ENCODE assay signal across 22 cellular contexts in the genomic region with DNA sequence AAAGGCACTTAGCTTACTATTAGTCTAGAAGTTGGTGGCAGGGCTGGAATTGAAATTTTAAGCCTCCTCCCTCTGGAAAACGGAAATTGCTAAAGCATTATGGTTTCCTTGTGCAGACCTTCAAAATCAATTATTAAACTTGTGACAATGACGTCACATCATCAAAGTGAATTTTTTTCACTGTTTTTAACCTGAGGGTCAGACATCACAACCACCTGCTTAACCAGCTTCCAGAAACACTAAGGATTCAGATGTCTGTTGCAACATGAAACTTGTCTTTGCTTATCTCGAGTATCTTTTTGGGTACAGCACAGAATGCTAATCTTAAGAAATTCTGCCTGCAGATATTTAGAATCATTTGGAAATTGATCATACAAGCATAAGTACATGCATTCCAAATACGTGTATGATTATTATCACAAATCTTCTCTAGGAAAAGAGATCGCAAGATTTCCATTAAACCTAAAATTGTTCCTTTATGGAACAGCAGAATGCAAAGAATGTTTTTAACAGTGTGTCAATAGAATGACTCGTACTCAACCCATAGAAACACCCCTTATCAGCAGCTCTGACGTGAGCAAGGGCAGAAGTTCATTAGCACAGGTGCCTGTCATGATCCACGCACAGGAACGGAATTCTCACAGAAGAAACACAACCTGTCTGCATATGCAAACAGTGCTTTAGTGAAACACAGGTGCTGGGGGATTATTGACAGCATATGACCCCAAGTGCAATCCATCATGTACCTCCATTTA. TPM values are rescaled to one million over a fixed set of nuclear protein-coding genes. Genes with fewer than 3 reads are reported as not detected.
DNase-seq lines count a peak whose midpoint lies in the region; TF ChIP-seq lines count a peak whose summit lies in the region.
"Had no signal": no experiment of that assay in that cellular context is flagged by ENCODE, and none has a peak within 500 bp of the region (broad histone marks: within the 10 kb centered on the region; RNA-seq: fewer than 3 reads in every experiment).

No MANE protein-coding gene starts in this region.

- H3K9me3 ChIP-seq in AG04450 (ENCODE audit: control insufficient read depth, insufficient read depth, low read length) (peaks cover 22% of the 10 kb centered on the region), spleen (peaks cover 0 to 23% (median 22%) of the 10 kb centered on the region in 8 donors)

- no peak for TF ChIP-seq POLR2A in spleen (IDR thresholded peaks at IDR 0.05)

- peak overlapping the region; percentile 9 for H3K27ac Mint-ChIP-seq in neural crest cell (ENCODE audit: unreplicated experiment)
- H3K27ac Mint-ChIP-seq: activated T-helper 1 cell treated with anti-CD3 and anti-CD28 coated beads, Interleukin-12 subunit alpha, Interleukin-12 subunit beta, Interleukin-2, Interleukin-4 antibody, amounts not matched to agents 30 ng/mL and 10 ng/mL and 1 ng/mL, durations not matched to agents 14 hours and 24 hours and 36 hours; endodermal cell; stimulated activated naive CD8-positive, alpha-beta T cell treated with anti-CD3 and anti-CD28 coated beads, Interleukin-15, Interleukin-2, amounts not matched to agents 100 ng/mL and 50 ng/mL, for 24 hours had no signal

- H3K27me3 ChIP-seq in AG04450 (ENCODE audit: control insufficient read depth, insufficient read depth, low read length) (no peaks in the 10 kb centered on the region), spleen (replicated peaks in 1 of 7) (no peaks in the 10 kb centered on the region)
- H3K27me3 ChIP-seq: uterus had no signal

- POLR2A ChIA-PET in AG04450 (lab: Yijun Ruan, JAX) = no interaction called here

- peak overlapping the region; percentile 21 for H3K27ac ChIP-seq in AG04450 (ENCODE audit: low read depth, low read length)
- H3K27ac ChIP-seq in caudate nucleus (ENCODE audit: low read depth, low read length) = no peak overlapping the region
- H3K27ac ChIP-seq in spleen = no peak overlapping the region
- H3K27ac ChIP-seq: KMS-11, uterus had no signal

- no peaks in the 10 kb centered on the region for H3K27me3 Mint-ChIP-seq in neural crest cell (ENCODE audit: low read depth)
- H3K27me3 Mint-ChIP-seq: naive thymus-derived CD8-positive, alpha-beta T cell; stimulated activated naive CD8-positive, alpha-beta T cell treated with anti-CD3 and anti-CD28 coated beads, Interleukin-15, Interleukin-2, amounts not matched to agents 100 ng/mL and 50 ng/mL, for 24 hours had no signal

- H3K4me1 Mint-ChIP-seq in neural crest cell = peaks cover 14% of the 10 kb centered on the region

- H3K9me3 Mint-ChIP-seq in neural crest cell = peaks cover 7% of the 10 kb centered on the region

- DNase-seq in AG04450 (ENCODE audit: low read depth, low spot score) (no peak), HS-27A (ENCODE audit: low read depth) (peak; percentile 43), fibroblast of the aortic adventitia (ENCODE audit: low read depth) (peak; percentile 42), neural crest cell (ENCODE audit: low read depth, low spot score) (no peak), cerebellar nuclear complex (lab: John Stamatoyannopoulos, UW) (no peak), caudate nucleus (lab: John Stamatoyannopoulos, UW) (no peak), spleen (no peak), cortex of kidney (lab: John Stamatoyannopoulos, UW) (no peak)
- DNase-seq: activated CD4-positive, CD25-positive, alpha-beta regulatory T cell treated with anti-CD3 and anti-CD28 coated beads, Interleukin-2, amount 50 U/mL, for 72 hours; endodermal cell; left ventricle myocardium superior; naive thymus-derived CD8-positive, alpha-beta T cell; NCI-H526 treated with DMSO at 0.1 percent for 48 hours; T-helper 9 cell; uterus had no signal

- peaks cover 9 to 24% (median 15%) of the 10 kb centered on the region in 6 donors for H3K4me1 ChIP-seq in spleen

- H3K4me3 ChIP-seq in AG04450 (ENCODE audit: low read depth, low read length) (no peak overlapping the region), fibroblast of the aortic adventitia (ENCODE audit: low read depth, low read length) (no peak overlapping the region), spleen (no peak overlapping the region)
- H3K4me3 ChIP-seq: GM12878, uterus had no signal

- CTCF ChIA-PET in AG04450 (lab: Charles Lee) = no interaction called here

- intact Hi-C loops in spleen (cut with DNase I; ENCODE audit: low total_unique reads) = no loop called here

- H3K36me3 ChIP-seq in spleen = peaks cover 0 to 10% (median 0%) of the 10 kb centered on the region in 6 donors
- H3K36me3 ChIP-seq: uterus had no signal

- H3K4me3 Mint-ChIP-seq in neural crest cell = peak overlapping the region; percentile 31
- H3K4me3 Mint-ChIP-seq: activated T-helper 1 cell treated with anti-CD3 and anti-CD28 coated beads, Interleukin-12 subunit alpha, Interleukin-12 subunit beta, Interleukin-2, Interleukin-4 antibody, amounts not matched to agents 30 ng/mL and 10 ng/mL and 1 ng/mL, durations not matched to agents 14 hours and 24 hours and 36 hours; endodermal cell; naive thymus-derived CD8-positive, alpha-beta T cell; stimulated activated naive CD8-positive, alpha-beta T cell treated with anti-CD3 and anti-CD28 coated beads, Interleukin-15, Interleukin-2, amounts not matched to agents 100 ng/mL and 50 ng/mL, for 24 hours had no signal

- no peak for TF ChIP-seq CTCF in AG04450 (IDR thresholded peaks at IDR 0.05; ENCODE audit: low read depth, low read length)
- TF ChIP-seq CTCF in fibroblast of the aortic adventitia (IDR thresholded peaks at IDR 0.05; ENCODE audit: insufficient read depth, low read length) = no peak
- no peak for TF ChIP-seq CTCF in neural crest cell (conservative IDR thresholded peaks at IDR 0.05)
- no peak for TF ChIP-seq CTCF in spleen (IDR thresholded peaks at IDR 0.05 in 8 of 11, conservative IDR thresholded peaks at IDR 0.05 in 3 of 11)

- H3K36me3 Mint-ChIP-seq in neural crest cell (ENCODE audit: low read depth) = peaks cover 10% of the 10 kb centered on the region

- 86 to 93% (median 88%) methylated on average over 9 of the region's 9 CpGs for WGBS in spleen, 5 donors

RNA-seq across cellular contexts. Expression of gene GTPBP4, which starts 4.1 kb away (rescaled TPM):
- polyA plus RNA-seq in AG04450 (2011; rRNA removed) = 33.4 and 34.9 TPM in 2 replicates
- 26.9 and 27.4 TPM in 2 replicates for polyA minus RNA-seq in AG04450 (2011; rRNA and poly(A)+ RNA removed)
- total RNA-seq in fibroblast of the aortic adventitia (ENCODE audit: low replicate concordance) = 26.5 and 81.8 TPM in 2 replicates
- total RNA-seq in neural crest cell = 69.6 and 79.8 TPM in 2 replicates
- total RNA-seq in spleen = 10 to 100 TPM; 18.9 to 48.6 (median 37.5) TPM
- polyA plus RNA-seq in spleen = 10 to 100 TPM; 16.6 to 27.3 (median 25.4) TPM

RNA-seq across cellular contexts. Expression of gene IDI2, which starts 41.5 kb away (rescaled TPM):
- polyA plus RNA-seq in AG04450 (2011; rRNA removed) (not detected in 2 replicates), spleen (under 1 TPM in 2 of 3 donors, not detected in 1; 0.06 to 0.09 TPM)
- polyA minus RNA-seq in AG04450 (2011; rRNA and poly(A)+ RNA removed) = not detected in 2 replicates
- total RNA-seq in fibroblast of the aortic adventitia (ENCODE audit: low replicate concordance) (not detected in 2 replicates), neural crest cell (not detected in 2 replicates), spleen (not detected)
- total RNA-seq: activated CD8-positive, alpha-beta memory T cell treated with anti-CD3 and anti-CD28 coated beads for 36 hours; activated T-helper 1 cell treated with anti-CD3 and anti-CD28 coated beads, Interleukin-12 subunit alpha, Interleukin-12 subunit beta, Interleukin-2, Interleukin-4 antibody, amounts not matched to agents 30 ng/mL and 10 ng/mL and 1 ng/mL, durations not matched to agents 14 hours and 24 hours and 36 hours; endodermal cell; GM12878; H1; left ventricle myocardium superior; naive thymus-derived CD8-positive, alpha-beta T cell; OCI-LY7; uterus had no signal
- polyA plus RNA-seq: H1; naive thymus-derived CD8-positive, alpha-beta T cell had no signal

RNA-seq across cellular contexts. Expression of gene LARP4B, which starts 52.6 kb away (rescaled TPM):
- polyA plus RNA-seq in AG04450 (2011; rRNA removed) (33.5 and 34.0 TPM in 2 replicates), spleen (10 to 100 TPM; 12.7 to 17.7 (median 14.3) TPM)
- 56.4 and 73.5 TPM in 2 replicates for polyA minus RNA-seq in AG04450 (2011; rRNA and poly(A)+ RNA removed)
- total RNA-seq in fibroblast of the aortic adventitia (ENCODE audit: low replicate concordance) (25.2 and 38.7 TPM in 2 replicates), neural crest cell (75.2 and 75.4 TPM in 2 replicates), spleen (100 to 1,000 TPM in 4 of 7 donors, 10 to 100 TPM in 3; 78.8 to 163 (median 105) TPM)

Comparison
In these comparisons a context has a peak if more than half of its experiments do, and no peak if none do; other contexts are left out.
1. DNase-seq: peak in HS-27A (single experiment) and fibroblast of the aortic adventitia (single experiment); none in AG04450 (single experiment), neural crest cell (single experiment), cerebellar nuclear complex (0 of 2), caudate nucleus (0 of 61), spleen (single experiment) and cortex of kidney (single experiment).